8 cellular contexts compared by ENCODE assay signal in genomic region chr11:67583319-67584204, GRCh38. TPM values are rescaled to one million over a fixed set of nuclear protein-coding genes. Genes with fewer than 3 reads are reported as not detected.
DNase-seq lines count a peak whose midpoint lies in the region; ATAC-seq, FAIRE-seq and TF ChIP-seq lines count a peak whose summit lies in the region.

TSS of gene GSTP1 (plus strand) at chr11:67583812. CDS start at chr11:67583844, 32 bp downstream.

- intact Hi-C loops in body of pancreas (cut with DNase I): no loop called here

- H3K27me3 ChIP-seq in body of pancreas (no peaks in the 10 kb centered on the region), iPS-15b (ENCODE audit: control insufficient read depth, insufficient read depth, low read length) (peaks cover 3% of the 10 kb centered on the region), skeletal muscle tissue (ENCODE audit: control insufficient read depth in 3 of 3, insufficient read depth in 3 of 3, low read length in 3 of 3) (peaks cover 0 to 7% (median 5%) of the 10 kb centered on the region in 3 donors)

- peak; percentile 84 for ATAC-seq in body of pancreas
- ATAC-seq in GM18873 (IDR thresholded peaks at IDR 0.05; ENCODE audit: low FRiP score, unreplicated experiment): no peak

- TF ChIP-seq POLR2A in H54 (IDR thresholded peaks at IDR 0.05; ENCODE audit: low read depth, low read length): peak; percentile 98
- TF ChIP-seq POLR2A in body of pancreas (IDR thresholded peaks at IDR 0.05): peak; percentile 90 to 92 (median 90)

- DNase-seq in GM03348 (ENCODE audit: low spot score) (peak; percentile 97), H54 (ENCODE audit: insufficient read length, low spot score) (no peak), NAMALWA (ENCODE audit: low spot score) (peak; percentile 86), UCSD-AML1 (lab: John Stamatoyannopoulos, UW; ENCODE audit: unreplicated experiment) (peak; percentile 78), body of pancreas (peak; percentile 87 to 92 (median 92))

- H3K27ac ChIP-seq in body of pancreas: peak within 1 kb of the TSS; percentile 88 to 99 (median 98)
- H3K27ac ChIP-seq in skeletal muscle tissue (ENCODE audit: low read depth, low read length): peak within 1 kb of the TSS; percentile 83

- H3K4me3 ChIP-seq in body of pancreas: peak within 1 kb of the TSS; percentile 52 to 83
- peak within 1 kb of the TSS; percentile 87 for H3K4me3 ChIP-seq in iPS-15b (ENCODE audit: low read depth, low read length)
- H3K4me3 ChIP-seq in skeletal muscle tissue (ENCODE audit: low read length in 3 of 3): peak within 1 kb of the TSS; percentile 74 to 76 (median 75)

- 0 to 1% methylated on average over 14 to 65 of the region's 76 CpGs for WGBS in body of pancreas, 2 donors

- H3K4me1 ChIP-seq in body of pancreas: peaks cover 60% of the 10 kb centered on the region
- peaks cover 22% of the 10 kb centered on the region for H3K4me1 ChIP-seq in iPS-15b (ENCODE audit: control insufficient read depth, insufficient read depth, low read length)
- peaks cover 7 to 28% (median 11%) of the 10 kb centered on the region in 3 donors for H3K4me1 ChIP-seq in skeletal muscle tissue (ENCODE audit: control insufficient read depth in 3 of 3, insufficient read depth in 3 of 3, low read length in 3 of 3)

- H3K9ac ChIP-seq in iPS-15b (ENCODE audit: low read depth, low read length) (peak within 1 kb of the TSS; percentile 85), skeletal muscle tissue (ENCODE audit: low read depth in 1 of 3, low read length in 3 of 3) (peak within 1 kb of the TSS; percentile 85 to 90 (median 89))

- no peak for FAIRE-seq in H54 (lab: Jason Lieb, UNC)

- H3K9me3 ChIP-seq in body of pancreas (no peaks in the 10 kb centered on the region), iPS-15b (ENCODE audit: control insufficient read depth, insufficient read depth, low read length) (no peaks in the 10 kb centered on the region), skeletal muscle tissue (ENCODE audit: control insufficient read depth in 3 of 3, low read length in 3 of 3) (no peaks in the 10 kb centered on the region)

- H3K36me3 ChIP-seq in body of pancreas (replicated peaks in 1 of 2; ENCODE audit: insufficient read depth in 1 of 2, low read depth in 2 of 2): peaks cover 0 to 2% of the 10 kb centered on the region in 2 donors
- peaks cover 32% of the 10 kb centered on the region for H3K36me3 ChIP-seq in iPS-15b (ENCODE audit: control insufficient read depth, insufficient read depth, low read length)
- peaks cover 16 to 23% (median 22%) of the 10 kb centered on the region in 3 donors for H3K36me3 ChIP-seq in skeletal muscle tissue (ENCODE audit: control insufficient read depth in 3 of 3, insufficient read depth in 3 of 3, low read length in 3 of 3)

- peak; percentile 51 to 94 (median 66) for TF ChIP-seq CTCF in body of pancreas (IDR thresholded peaks at IDR 0.05)

RNA-seq across cellular contexts. Expression of gene GSTP1, which starts in this region (rescaled TPM):
- 100 to 1,000 TPM; 359 to 454 TPM for total RNA-seq in body of pancreas
- 293 TPM for total RNA-seq in skeletal muscle tissue
